ENCODE assay signal across 12 cellular contexts in the genomic region with DNA sequence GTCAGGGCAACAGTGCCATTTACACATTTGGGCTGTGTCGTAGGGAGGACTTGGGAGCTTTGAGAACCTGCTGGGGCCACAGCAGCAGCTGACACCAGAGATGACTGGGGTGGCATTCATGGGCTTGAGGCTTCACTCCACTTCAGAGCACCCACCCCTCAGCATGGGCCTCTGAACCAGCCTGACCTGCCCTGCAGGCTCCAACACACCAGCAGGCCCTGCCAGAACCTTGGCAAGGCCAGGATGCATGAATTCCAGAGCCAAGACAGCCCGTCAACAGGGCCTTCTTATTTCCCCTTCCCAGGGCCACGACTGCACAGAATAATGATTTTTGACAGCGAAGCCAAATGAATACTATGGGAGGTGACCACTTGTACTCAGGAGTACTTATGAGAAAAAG.
DNase-seq lines count a peak whose midpoint lies in the region; ATAC-seq and TF ChIP-seq lines count a peak whose summit lies in the region.
"Had no signal": no experiment of that assay in that cellular context is flagged by ENCODE, and none has a peak within 500 bp of the region (broad histone marks: within the 10 kb centered on the region; RNA-seq: fewer than 3 reads in every experiment).

No MANE protein-coding gene starts in this region.

- no peak for TF ChIP-seq CTCF in heart left ventricle (IDR thresholded peaks at IDR 0.05)
- no peak for TF ChIP-seq CTCF in IMR-90 (conservative IDR thresholded peaks at IDR 0.05; ENCODE audit: low read depth, low read length)
- TF ChIP-seq CTCF in Panc1 (IDR thresholded peaks at IDR 0.05), result no peak

- no peak overlapping the region for H2BK120ac ChIP-seq in IMR-90 (ENCODE audit: low read depth, low read length)

- DNase-seq in heart left ventricle (no peak), right cardiac atrium (no peak), IMR-90 (no peak), Panc1 (ENCODE audit: low read depth, low spot score) (no peak)
- DNase-seq in activated CD8-positive, alpha-beta memory T cell treated with anti-CD3 and anti-CD28 coated beads, Interleukin-2, amount 50 U/mL, for 4 hours, result no peak
- DNase-seq: C1 segment of cervical spinal cord; CD4-positive, alpha-beta T cell; DMS79; H7 had no signal

- H3K27me3 ChIP-seq in heart left ventricle, result no peaks in the 10 kb centered on the region
- H3K27me3 ChIP-seq in right cardiac atrium (ENCODE audit: control insufficient read depth, insufficient read depth), result no peaks in the 10 kb centered on the region
- no peaks in the 10 kb centered on the region for H3K27me3 ChIP-seq in IMR-90 (ENCODE audit: control insufficient read depth, insufficient read depth, low read length)
- H3K27me3 ChIP-seq in Panc1 (ENCODE audit: control insufficient read depth, insufficient read depth, low read length), result no peaks in the 10 kb centered on the region
- H3K27me3 ChIP-seq in subcutaneous abdominal adipose tissue (ENCODE audit: control insufficient read depth in 5 of 5, insufficient read depth in 4 of 5, low read length in 5 of 5), result no peaks in the 10 kb centered on the region

- H2BK5ac ChIP-seq in IMR-90 (ENCODE audit: low read depth, low read length, poor library complexity, severe bottlenecking), result no peak overlapping the region

- intact Hi-C loops in heart left ventricle (cut with DNase I) (no loop called here), right cardiac atrium (cut with DNase I) (no loop called here), IMR-90 (cut with micrococcal nuclease) (no loop called here), Panc1 (cut with micrococcal nuclease; ENCODE audit: unreplicated experiment) (no loop called here)

- POLR2A ChIA-PET in IMR-90 (lab: Charles Lee; ENCODE audit: unreplicated experiment), result no interaction called here
- POLR2A ChIA-PET in Panc1 (lab: Charles Lee), result no interaction called here

- TF ChIP-seq RAD21 in IMR-90 (IDR thresholded peaks at IDR 0.05; ENCODE audit: low read length), result no peak

- no peak overlapping the region for H3K9ac ChIP-seq in IMR-90 (ENCODE audit: low read depth, low read length)
- no peak overlapping the region for H3K9ac ChIP-seq in subcutaneous abdominal adipose tissue (ENCODE audit: low read length in 5 of 5)

- H4K5ac ChIP-seq in IMR-90 (ENCODE audit: low read depth, low read length), result no peak overlapping the region

- peaks cover 5% of the 10 kb centered on the region; the same call in 1 of the 2 replicates for H3K9me1 ChIP-seq in IMR-90 (ENCODE audit: insufficient read depth, low read length)

- no peak overlapping the region for H4K91ac ChIP-seq in IMR-90 (ENCODE audit: insufficient read depth, low read depth, low read length)

- H3K4me1 ChIP-seq in heart left ventricle, result peaks cover 0 to 12% (median 0%) of the 10 kb centered on the region in 12 donors
- peaks cover 1% of the 10 kb centered on the region for H3K4me1 ChIP-seq in right cardiac atrium (ENCODE audit: control insufficient read depth, insufficient read depth, low read length)
- H3K4me1 ChIP-seq in IMR-90 (ENCODE audit: control insufficient read depth, insufficient read depth, low read length), result peaks cover 2% of the 10 kb centered on the region
- H3K4me1 ChIP-seq in Panc1 (ENCODE audit: control insufficient read depth, insufficient read depth, low read length), result no peaks in the 10 kb centered on the region; the same call in 1 of the 2 replicates
- peaks cover 0 to 37% (median 8%) of the 10 kb centered on the region in 5 donors for H3K4me1 ChIP-seq in subcutaneous abdominal adipose tissue (ENCODE audit: control insufficient read depth in 5 of 5, insufficient read depth in 5 of 5, low read length in 5 of 5)

- no peak overlapping the region for H2AFZ ChIP-seq in IMR-90 (replicated peaks; ENCODE audit: low read length, poor library complexity)
- H2AFZ ChIP-seq: GM23338 had no signal

- no peak overlapping the region for H3K4ac ChIP-seq in IMR-90 (ENCODE audit: low read depth, low read length)

- no peak overlapping the region for H3K4me2 ChIP-seq in IMR-90 (ENCODE audit: low read depth, low read length)
- H3K4me2 ChIP-seq: GM23338 had no signal

- CTCF ChIA-PET in IMR-90 (lab: Yijun Ruan, JAX), result interaction anchor here (0.5 kb wide), 1 partner anchor 19 kb away, joined by 6 read pairs; no protein-coding TSS in a partner anchor
- CTCF ChIA-PET in Panc1 (lab: Charles Lee), result interaction anchor here (0.6 kb wide), 1 partner anchor 17 kb away, joined by 3 read pairs; no protein-coding TSS in a partner anchor

- no peak overlapping the region for H3K18ac ChIP-seq in IMR-90 (ENCODE audit: low read depth, low read length)

- no peak overlapping the region for H3K56ac ChIP-seq in IMR-90 (ENCODE audit: extremely low read depth, insufficient read depth, low read length)

- H2AK5ac ChIP-seq in IMR-90 (ENCODE audit: low read depth, low read length), result no peak overlapping the region

- in situ Hi-C loops in IMR-90 (cut with MboI; ENCODE audit: low sequenced_read_pairs), result loop anchor here (25.0 kb wide), 1 partner anchor 425 kb away; no protein-coding TSS in a partner anchor
- in situ Hi-C loops in Panc1 (cut with HindIII; ENCODE audit: low pct_unique_long_range_greater_than_20kb, low sequenced_read_pairs), result loop anchor here (25.0 kb wide), 1 partner anchor 450 kb away; a partner anchor contains a TSS

- no peak overlapping the region for H2BK15ac ChIP-seq in IMR-90 (ENCODE audit: low read depth, low read length)

- no peak overlapping the region for H2BK20ac ChIP-seq in IMR-90 (ENCODE audit: low read depth, low read length)

- no peak overlapping the region for H3K14ac ChIP-seq in IMR-90 (replicated peaks; ENCODE audit: low read depth, low read length)

- TF ChIP-seq POLR2A in heart left ventricle (IDR thresholded peaks at IDR 0.05) (no peak), IMR-90 (IDR thresholded peaks at IDR 0.05; ENCODE audit: low read depth, low read length) (no peak)

- H4K20me1 ChIP-seq in IMR-90 (ENCODE audit: insufficient read depth, low read length), result no peaks in the 10 kb centered on the region

- dilution Hi-C loops in IMR-90 (cut with HindIII; ENCODE audit: low sequenced_read_pairs, unreplicated experiment), result no loop called here

- H3K4me3 ChIP-seq in heart left ventricle, result no peak overlapping the region
- no peak overlapping the region for H3K4me3 ChIP-seq in right cardiac atrium (ENCODE audit: low read length)
- H3K4me3 ChIP-seq in IMR-90 (ENCODE audit: insufficient read depth, low read depth, low read length), result no peak overlapping the region
- H3K4me3 ChIP-seq in Panc1 (ENCODE audit: low read depth in 2 of 2, low read length in 2 of 2), result no peak overlapping the region
- H3K4me3 ChIP-seq in subcutaneous abdominal adipose tissue (ENCODE audit: low read depth in 1 of 5, low read length in 5 of 5), result no peak overlapping the region
- H3K4me3 ChIP-seq: GM23338 had no signal

- 71 to 85% (median 81%) methylated on average over 4 of the region's 4 CpGs for WGBS in heart left ventricle, 4 donors
- WGBS in right cardiac atrium, result 88% methylated on average over 4 of the region's 4 CpGs
- no CpG with 5 or more reads among the region's 4 CpGs for WGBS in IMR-90 (ENCODE audit: extremely low coverage in 2 of 2, insufficient read length in 1 of 2), 2 experiments

- H3K79me1 ChIP-seq in IMR-90 (ENCODE audit: low read depth in 1 of 2, low read length in 2 of 2), result peaks cover 14 to 19% of the 10 kb centered on the region in 2 experiments; a peak in 3 of 4 replicates

- no peak overlapping the region for H2AK9ac ChIP-seq in IMR-90 (replicated peaks; ENCODE audit: low read depth, low read length, poor library complexity)

- H3K23ac ChIP-seq in IMR-90 (ENCODE audit: low read depth, low read length), result no peak overlapping the region

- H3K36me3 ChIP-seq in heart left ventricle (peaks cover 0 to 49% (median 29%) of the 10 kb centered on the region in 9 donors), IMR-90 (ENCODE audit: control insufficient read depth, insufficient read depth, low read length) (peaks cover 2% of the 10 kb centered on the region; the same call in 1 of the 2 replicates), Panc1 (ENCODE audit: control insufficient read depth, insufficient read depth, low read length) (peaks cover 9% of the 10 kb centered on the region), subcutaneous abdominal adipose tissue (ENCODE audit: control insufficient read depth in 5 of 5, insufficient read depth in 5 of 5, low read length in 5 of 5) (peaks cover 4 to 19% (median 8%) of the 10 kb centered on the region in 5 donors)

- H3K9me3 ChIP-seq in heart left ventricle (no peaks in the 10 kb centered on the region), right cardiac atrium (ENCODE audit: control insufficient read depth, low read length) (no peaks in the 10 kb centered on the region), IMR-90 (ENCODE audit: control insufficient read depth, insufficient read depth, low read length) (no peaks in the 10 kb centered on the region), Panc1 (ENCODE audit: control insufficient read depth, insufficient read depth, low read depth, low read length) (no peaks in the 10 kb centered on the region), subcutaneous abdominal adipose tissue (ENCODE audit: control insufficient read depth in 5 of 5, low read length in 5 of 5) (no peaks in the 10 kb centered on the region)

- ATAC-seq in heart left ventricle (peak in 3 of 4 donors; percentile 49 to 68 (median 56)), right cardiac atrium (no peak), IMR-90 (ENCODE audit: low read depth) (no peak), Panc1 (no peak), GM21576 (IDR thresholded peaks at IDR 0.05; ENCODE audit: unreplicated experiment) (no peak)
- ATAC-seq: GM23338 had no signal

- H3K27ac ChIP-seq in heart left ventricle (no peak overlapping the region), right cardiac atrium (ENCODE audit: low read length) (no peak overlapping the region), IMR-90 (ENCODE audit: insufficient read depth, low read length) (no peak overlapping the region), Panc1 (ENCODE audit: low read length) (no peak overlapping the region), subcutaneous abdominal adipose tissue (ENCODE audit: low read depth, low read length) (peak overlapping the region; percentile 10)

- H4K8ac ChIP-seq in IMR-90 (ENCODE audit: low read depth in 2 of 2, low read length in 2 of 2), result no peak overlapping the region

- BruUV-seq in IMR-90 (replicated peaks; lab: Mats Ljungman, UMichigan) (TSS peak; percentile 75), Panc1 (replicated peaks; lab: Mats Ljungman, UMichigan) (TSS peak; percentile 24)

TF ChIP-seq in IMR-90, 13 proteins besides CTCF, POLR2A, EP300 and RAD21:
- TF ChIP-seq, protein P1, sequence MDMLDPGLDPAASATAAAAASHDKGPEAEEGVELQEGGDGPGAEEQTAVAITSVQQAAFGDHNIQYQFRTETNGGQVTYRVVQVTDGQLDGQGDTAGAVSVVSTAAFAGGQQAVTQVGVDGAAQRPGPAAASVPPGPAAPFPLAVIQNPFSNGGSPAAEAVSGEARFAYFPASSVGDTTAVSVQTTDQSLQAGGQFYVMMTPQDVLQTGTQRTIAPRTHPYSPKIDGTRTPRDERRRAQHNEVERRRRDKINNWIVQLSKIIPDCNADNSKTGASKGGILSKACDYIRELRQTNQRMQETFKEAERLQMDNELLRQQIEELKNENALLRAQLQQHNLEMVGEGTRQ (IDR thresholded peaks at IDR 0.05; ENCODE audit: low read depth, low read length), result no peak
- TF ChIP-seq BHLHE40 (IDR thresholded peaks at IDR 0.05; ENCODE audit: low read depth, low read length) (no peak), RFX5 (IDR thresholded peaks at IDR 0.05; ENCODE audit: low read depth, low read length) (no peak)

Comparison
In these comparisons a context has a peak if more than half of its experiments do, and no peak if none do; other contexts are left out.
1. ATAC-seq: peak in heart left ventricle (3 of 4); none in right cardiac atrium (0 of 2), IMR-90 (single experiment), Panc1 (single experiment) and GM21576 (single experiment).